Comparison of ENCODE assay signal across 20 cellular contexts in genomic region chr3:49734752-49735151, GRCh38. TPM values are rescaled to one million over a fixed set of nuclear protein-coding genes. Genes with fewer than 3 reads are reported as not detected.
"Had no signal": no experiment of that assay in that cellular context is flagged by ENCODE, and none has a peak within 500 bp of the region (broad histone marks: within the 10 kb centered on the region; RNA-seq: fewer than 3 reads in every experiment).

No MANE protein-coding gene starts in this region.

- DNase-seq: KBM-7, MV-4-11, NCI-H1092, NCI-H1105 treated with DMSO at 0.1 percent for 48 hours, NCI-H1436, NCI-H1694, NCI-H187 treated with DMSO at 0.1 percent for 48 hours, NCI-H2029 treated with DMSO at 0.1 percent for 48 hours, NCI-H2227 treated with DMSO at 0.1 percent for 48 hours, NCI-H524, NCI-H69, NCI-H774, RPMI8226, SHP77, SK-N-SH had no signal

- H3K9me3 ChIP-seq: SK-N-SH had no signal

- H3K4me2 ChIP-seq: SK-N-SH had no signal

- H3K9ac ChIP-seq: SK-N-SH had no signal

- FAIRE-seq: HTR-8/SVneo, RCC 7860 had no signal

- H3K27ac ChIP-seq: HL-60 had no signal

RNA-seq across cellular contexts. Expression of gene AMIGO3, which starts 15.3 kb away (rescaled TPM):
- total RNA-seq: MCF 10A, NCI-H460 had no signal
